In the genomic region with DNA sequence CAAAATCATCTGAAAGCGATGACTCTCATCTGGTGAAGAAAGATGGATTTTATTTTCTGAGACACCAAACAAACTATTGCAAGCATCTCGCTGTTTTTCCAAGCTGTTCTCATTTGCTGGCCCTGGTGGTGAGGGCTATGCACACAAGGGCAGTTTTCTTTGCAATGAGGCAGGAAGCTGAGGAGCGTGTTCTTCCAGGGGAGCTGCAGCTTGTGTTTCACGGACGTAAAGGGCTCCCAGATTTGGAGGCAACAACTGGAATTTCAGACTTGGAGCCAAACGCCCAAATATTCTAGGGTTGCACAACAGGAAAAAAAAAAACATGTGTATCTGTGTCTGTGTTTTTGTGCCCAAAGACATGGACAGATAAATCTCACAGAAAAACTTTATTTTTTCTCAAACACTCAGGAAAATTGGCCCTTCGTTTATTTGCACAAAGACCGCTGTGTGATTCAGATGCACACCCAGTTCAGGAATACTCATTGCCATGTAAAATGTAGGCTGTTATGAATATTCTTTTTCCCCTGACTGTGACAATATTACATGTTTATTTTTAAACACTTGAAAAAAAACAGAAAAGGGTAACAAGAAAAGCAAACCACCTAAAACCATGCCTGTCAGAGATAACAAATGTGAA, we compare ENCODE assay signal across 1 cellular context.
TF ChIP-seq lines count a peak whose summit lies in the region.

No MANE protein-coding gene starts in this region.

TF ChIP-seq in HepG2, 621 proteins besides CTCF, POLR2A, EP300 and RAD21 (continued from another document):
- no peak for TF ChIP-seq SRSF1 (optimal IDR thresholded peaks at IDR 0.05; ENCODE audit: low read depth, low read length)
- TF ChIP-seq PHF8 (CRISPR knock-in tag; IDR thresholded peaks at IDR 0.05): no peak
- no peak for TF ChIP-seq TAF1 (CRISPR knock-in tag; IDR thresholded peaks at IDR 0.05)
- TF ChIP-seq SIN3A (IDR thresholded peaks at IDR 0.05; ENCODE audit: borderline replicate concordance, low read depth, low read length): no peak
- TF ChIP-seq ZNF382 (CRISPR knock-in tag; IDR thresholded peaks at IDR 0.05; ENCODE audit: borderline replicate concordance): no peak
- no peak for TF ChIP-seq PBX3 (CRISPR knock-in tag; IDR thresholded peaks at IDR 0.05; ENCODE audit: borderline replicate concordance)
